Comparison of ENCODE assay signal across 33 cellular contexts in genomic region chr6:67886840-67887292, GRCh38.
"Had no signal": no experiment of that assay in that cellular context is flagged by ENCODE, and none has a peak within 500 bp of the region (broad histone marks: within the 10 kb centered on the region; RNA-seq: fewer than 3 reads in every experiment).

No MANE protein-coding gene starts in this region.

- H3K9me3 ChIP-seq: colonic mucosa had no signal

- H3K4me3 ChIP-seq: colonic mucosa had no signal

- H3K4me1 ChIP-seq: colonic mucosa had no signal

- H3K4me3 Mint-ChIP-seq: activated B cell treated with CpG ODN at 0.5 μM for 24 hours; activated CD8-positive, alpha-beta T cell treated with anti-CD3 and anti-CD28 coated beads for 36 hours; activated naive CD8-positive, alpha-beta T cell; activated T-cell treated with anti-CD3 and anti-CD28 coated beads, Interleukin-2, amount 50 U/mL, for 4 hours; activated T-helper 17 cell treated with anti-CD3 and anti-CD28 coated beads, Interleukin-2, amount 50 U/mL, for 72 hours; central memory CD8-positive, alpha-beta T cell; endodermal cell; T-helper 17 cell; T-helper 2 cell treated with Interferon-gamma antibody and Interleukin-4, amounts not matched to agents 5 μg/mL and 100 μg/mL, for 36 hours had no signal

- FAIRE-seq: astrocyte, bronchial epithelial cell, frontal cortex, TTC549 had no signal

- H3K4me1 Mint-ChIP-seq: activated B cell treated with CpG ODN at 0.5 μM for 24 hours; central memory CD8-positive, alpha-beta T cell; endodermal cell; T-helper 17 cell had no signal

- H3K36me3 Mint-ChIP-seq: activated naive CD8-positive, alpha-beta T cell had no signal

- H3K27me3 Mint-ChIP-seq: activated B cell treated with CpG ODN at 0.5 μM for 24 hours; activated CD8-positive, alpha-beta T cell treated with anti-CD3 and anti-CD28 coated beads for 36 hours; activated naive CD8-positive, alpha-beta T cell; activated T-helper 17 cell treated with anti-CD3 and anti-CD28 coated beads, Interleukin-2, amount 50 U/mL, for 72 hours; central memory CD8-positive, alpha-beta T cell; T-helper 17 cell had no signal

- DNase-seq: activated B cell treated with CpG ODN at 0.5 μM for 24 hours; activated CD4-positive, alpha-beta T cell treated with anti-CD3 and anti-CD28 coated beads for 48 hours; activated CD4-positive, alpha-beta T cell treated with anti-CD3 and anti-CD28 coated beads, Interleukin-2, amount 50 U/mL, for 1 hour; activated CD4-positive, alpha-beta T cell treated with anti-CD3 and anti-CD28 coated beads, Interleukin-2, amount 50 U/mL, for 48 hours; activated CD8-positive, alpha-beta memory T cell treated with anti-CD3 and anti-CD28 coated beads for 24 hours; activated CD8-positive, alpha-beta T cell treated with anti-CD3 and anti-CD28 coated beads for 36 hours; activated effector memory CD4-positive, alpha-beta T cell treated with Interleukin-2 at 50 U/mL for 16 hours; activated gamma-delta T cell treated with Interleukin-2 at 50 U/mL for 16 hours; activated naive CD4-positive, alpha-beta T cell treated with anti-CD3 and anti-CD28 coated beads, Interleukin-2, amount 50 U/mL, for 16 hours; activated naive CD4-positive, alpha-beta T cell treated with Interleukin-2 at 50 U/mL for 16 hours; activated T-cell treated with anti-CD3 and anti-CD28 coated beads, Interleukin-2, amount 50 U/mL, for 4 hours; amniotic stem cell; anterior cingulate cortex; brain microvascular endothelial cell; colonic mucosa; effector CD8-positive, alpha-beta T cell; endodermal cell; foreskin fibroblast; head of caudate nucleus; T-helper 1 cell; T-helper 17 cell; T1000 had no signal

- H3K27ac Mint-ChIP-seq: activated B cell treated with CpG ODN at 0.5 μM for 24 hours; activated CD8-positive, alpha-beta T cell treated with anti-CD3 and anti-CD28 coated beads for 36 hours; activated naive CD8-positive, alpha-beta T cell; activated T-helper 17 cell treated with anti-CD3 and anti-CD28 coated beads, Interleukin-2, amount 50 U/mL, for 72 hours; endodermal cell; T-helper 17 cell; T-helper 2 cell treated with Interferon-gamma antibody and Interleukin-4, amounts not matched to agents 5 μg/mL and 100 μg/mL, for 36 hours had no signal

- H3K27ac ChIP-seq: brain microvascular endothelial cell, colonic mucosa, VCaP had no signal

- ATAC-seq: activated CD4-positive, CD25-positive, alpha-beta regulatory T cell treated with anti-CD3 and anti-CD28 coated beads, Interleukin-2, amount 50 U/mL, for 24 hours; activated CD8-positive, alpha-beta T cell treated with anti-CD3 and anti-CD28 coated beads for 36 hours; activated T-cell treated with anti-CD3 and anti-CD28 coated beads, Interleukin-2, amount 50 U/mL, for 4 hours; activated T-helper 17 cell treated with anti-CD3 and anti-CD28 coated beads, Interleukin-2, amount 50 U/mL, for 72 hours; esophagus mucosa; T-helper 17 cell had no signal

- H3K27me3 ChIP-seq: brain microvascular endothelial cell, colonic mucosa had no signal

- H3K36me3 ChIP-seq: brain microvascular endothelial cell, colonic mucosa had no signal
